ENCODE assay signal across 1 cellular context in the genomic region with DNA sequence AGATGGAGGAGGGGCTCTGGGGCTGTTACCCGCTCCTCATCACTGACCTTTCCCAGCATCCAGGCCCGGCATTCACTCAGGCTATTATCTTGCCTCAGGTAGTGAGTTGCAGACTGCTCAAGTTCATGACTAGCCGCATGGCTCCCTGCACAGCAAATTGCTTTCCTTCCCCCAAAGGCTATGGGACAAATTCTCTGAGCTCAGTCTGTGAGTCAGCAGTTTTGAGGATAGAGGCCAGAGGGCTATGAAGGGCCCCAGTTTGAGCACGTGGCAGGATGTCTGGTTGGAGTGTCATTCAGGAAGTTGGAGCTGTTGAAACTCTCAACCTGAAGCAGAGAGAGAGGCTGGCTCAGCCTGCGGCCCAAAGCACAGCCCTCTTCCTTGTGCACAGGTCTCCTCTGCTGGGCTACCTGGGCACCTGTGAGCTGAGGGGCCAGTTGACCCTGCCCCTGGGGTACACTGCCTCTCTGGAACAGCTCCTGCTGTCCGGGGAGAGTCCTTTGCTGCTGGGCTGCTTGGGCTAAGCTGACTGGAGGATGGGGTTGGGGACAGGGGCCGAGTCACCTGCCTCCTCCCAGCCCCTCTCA.
A peak's percentile ranks its signal among the peaks of the same experiment; 100 is the strongest.
TF ChIP-seq lines count a peak whose summit lies in the region.

No MANE protein-coding gene starts in this region.

TF ChIP-seq in HepG2, 621 proteins besides CTCF, POLR2A, EP300 and RAD21 (continued from another document):
- TF ChIP-seq HMGXB4 (CRISPR knock-in tag; IDR thresholded peaks at IDR 0.05; ENCODE audit: borderline replicate concordance in 1 of 2, low read depth in 1 of 2) = 0 out of 4 replicates have a peak, but pooled peaks of 1 of the 2 experiments have one; percentile 49
- TF ChIP-seq, protein P1, sequence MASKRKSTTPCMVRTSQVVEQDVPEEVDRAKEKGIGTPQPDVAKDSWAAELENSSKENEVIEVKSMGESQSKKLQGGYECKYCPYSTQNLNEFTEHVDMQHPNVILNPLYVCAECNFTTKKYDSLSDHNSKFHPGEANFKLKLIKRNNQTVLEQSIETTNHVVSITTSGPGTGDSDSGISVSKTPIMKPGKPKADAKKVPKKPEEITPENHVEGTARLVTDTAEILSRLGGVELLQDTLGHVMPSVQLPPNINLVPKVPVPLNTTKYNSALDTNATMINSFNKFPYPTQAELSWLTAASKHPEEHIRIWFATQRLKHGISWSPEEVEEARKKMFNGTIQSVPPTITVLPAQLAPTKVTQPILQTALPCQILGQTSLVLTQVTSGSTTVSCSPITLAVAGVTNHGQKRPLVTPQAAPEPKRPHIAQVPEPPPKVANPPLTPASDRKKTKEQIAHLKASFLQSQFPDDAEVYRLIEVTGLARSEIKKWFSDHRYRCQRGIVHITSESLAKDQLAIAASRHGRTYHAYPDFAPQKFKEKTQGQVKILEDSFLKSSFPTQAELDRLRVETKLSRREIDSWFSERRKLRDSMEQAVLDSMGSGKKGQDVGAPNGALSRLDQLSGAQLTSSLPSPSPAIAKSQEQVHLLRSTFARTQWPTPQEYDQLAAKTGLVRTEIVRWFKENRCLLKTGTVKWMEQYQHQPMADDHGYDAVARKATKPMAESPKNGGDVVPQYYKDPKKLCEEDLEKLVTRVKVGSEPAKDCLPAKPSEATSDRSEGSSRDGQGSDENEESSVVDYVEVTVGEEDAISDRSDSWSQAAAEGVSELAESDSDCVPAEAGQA (IDR thresholded peaks at IDR 0.05; ENCODE audit: low read depth) = no peak
- TF ChIP-seq, protein P1 (CRISPR knock-in tag; IDR thresholded peaks at IDR 0.05; ENCODE audit: borderline replicate concordance) = no peak
- TF ChIP-seq CENPT (CRISPR knock-in tag; IDR thresholded peaks at IDR 0.05; ENCODE audit: low read depth) = no peak
- TF ChIP-seq HNF4A (CRISPR knock-in tag; IDR thresholded peaks at IDR 0.05) = peak; percentile 60
- TF ChIP-seq TGIF2 (CRISPR knock-in tag; IDR thresholded peaks at IDR 0.05) = peak; percentile 88
